9 cellular contexts compared by ENCODE assay signal in the genomic region with DNA sequence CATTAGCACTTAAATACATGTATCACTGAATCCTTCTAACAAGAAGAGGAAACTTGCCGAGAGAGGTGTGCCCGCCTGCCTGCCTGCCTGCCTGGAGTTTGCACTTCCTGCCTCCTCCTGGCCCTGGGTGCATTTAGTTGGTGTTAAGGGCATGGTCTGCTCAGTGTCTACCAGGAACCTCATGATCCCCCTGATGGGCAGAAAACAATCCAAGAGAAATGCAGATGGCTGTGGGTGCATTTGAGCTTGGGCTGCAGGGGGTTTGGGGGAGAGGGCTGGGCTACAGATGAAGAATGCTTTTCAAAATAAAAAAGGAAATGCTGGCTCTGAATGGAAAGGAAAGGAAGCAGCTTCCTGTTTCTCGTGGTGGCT. TPM values are rescaled to one million over a fixed set of nuclear protein-coding genes. Genes with fewer than 3 reads are reported as not detected.
DNase-seq lines count a peak whose midpoint lies in the region; ATAC-seq and TF ChIP-seq lines count a peak whose summit lies in the region.
"Had no signal": no experiment of that assay in that cellular context is flagged by ENCODE, and none has a peak within 500 bp of the region (broad histone marks: within the 10 kb centered on the region; RNA-seq: fewer than 3 reads in every experiment).

No MANE protein-coding gene starts in this region.

- no peak for DNase-seq in GM06990 (ENCODE audit: extremely low read depth, insufficient read length)
- DNase-seq in NOMO-1 treated with dmso at 0.1 percent for 144 hours (lab: John Stamatoyannopoulos, UW; ENCODE audit: unreplicated experiment): peak; percentile 47
- no peak for DNase-seq in NCI-H748 (lab: John Stamatoyannopoulos, UW; ENCODE audit: unreplicated experiment)
- no peak for DNase-seq in BE2C
- no peak for DNase-seq in NCI-H526 (lab: John Stamatoyannopoulos, UW)
- no peak for DNase-seq in mucosa of gallbladder (ENCODE audit: low spot score)

- peak overlapping the region; percentile 62 for H3K27ac ChIP-seq in iPS-18a (ENCODE audit: low read length)
- H3K27ac ChIP-seq: SJSA1 had no signal

- H3K27me3 ChIP-seq in GM06990 (replicated peaks; ENCODE audit: control insufficient read depth, insufficient read depth, low read length) (no peaks in the 10 kb centered on the region), iPS-18a (ENCODE audit: control insufficient read depth, insufficient read depth, low read length) (no peaks in the 10 kb centered on the region), BE2C (no peaks in the 10 kb centered on the region)
- H3K27me3 ChIP-seq: SJSA1 had no signal

- H3K9me3 ChIP-seq in iPS-18a (ENCODE audit: control insufficient read depth, low read depth, low read length) (no peaks in the 10 kb centered on the region), BE2C (no peaks in the 10 kb centered on the region)
- H3K9me3 ChIP-seq: SJSA1 had no signal

- peak; percentile 16 for ATAC-seq in GM21619 (IDR thresholded peaks at IDR 0.05; ENCODE audit: unreplicated experiment)

- TF ChIP-seq CTCF in GM06990 (IDR thresholded peaks at IDR 0.05; ENCODE audit: insufficient read depth, low read length, poor library complexity, severe bottlenecking) (no peak), BE2C (IDR thresholded peaks at IDR 0.05; ENCODE audit: low read depth, low read length) (no peak)

- H3K4me1 ChIP-seq in iPS-18a (ENCODE audit: control insufficient read depth, low read depth, low read length) (peaks cover 29% of the 10 kb centered on the region), BE2C (no peaks in the 10 kb centered on the region)

- H3K36me3 ChIP-seq in GM06990 (ENCODE audit: control insufficient read depth, insufficient read depth, low read length) (no peaks in the 10 kb centered on the region), iPS-18a (ENCODE audit: control insufficient read depth, low read depth, low read length) (no peaks in the 10 kb centered on the region), BE2C (no peaks in the 10 kb centered on the region)
- H3K36me3 ChIP-seq: SJSA1 had no signal

- H3K4me3 ChIP-seq in GM06990 (replicated peaks; ENCODE audit: low read depth, low read length): peak overlapping the region; percentile 2; the same call in 1 of the 2 replicates
- H3K4me3 ChIP-seq in iPS-18a (ENCODE audit: low read length): no peak overlapping the region
- H3K4me3 ChIP-seq in BE2C (ENCODE audit: low read depth, low read length): no peak overlapping the region
- H3K4me3 ChIP-seq: SJSA1 had no signal

- no peak overlapping the region for H3K9ac ChIP-seq in iPS-18a (ENCODE audit: low read length)

RNA-seq across cellular contexts. Expression of a gene that starts 10.1 kb away (rescaled TPM):
- 21.3 TPM for polyA plus RNA-seq in BE2C (2012; ENCODE audit: insufficient read depth, insufficient read length, low read depth)
- 60.2 TPM for total RNA-seq in mucosa of gallbladder
